8 cellular contexts compared by ENCODE assay signal in the genomic region with DNA sequence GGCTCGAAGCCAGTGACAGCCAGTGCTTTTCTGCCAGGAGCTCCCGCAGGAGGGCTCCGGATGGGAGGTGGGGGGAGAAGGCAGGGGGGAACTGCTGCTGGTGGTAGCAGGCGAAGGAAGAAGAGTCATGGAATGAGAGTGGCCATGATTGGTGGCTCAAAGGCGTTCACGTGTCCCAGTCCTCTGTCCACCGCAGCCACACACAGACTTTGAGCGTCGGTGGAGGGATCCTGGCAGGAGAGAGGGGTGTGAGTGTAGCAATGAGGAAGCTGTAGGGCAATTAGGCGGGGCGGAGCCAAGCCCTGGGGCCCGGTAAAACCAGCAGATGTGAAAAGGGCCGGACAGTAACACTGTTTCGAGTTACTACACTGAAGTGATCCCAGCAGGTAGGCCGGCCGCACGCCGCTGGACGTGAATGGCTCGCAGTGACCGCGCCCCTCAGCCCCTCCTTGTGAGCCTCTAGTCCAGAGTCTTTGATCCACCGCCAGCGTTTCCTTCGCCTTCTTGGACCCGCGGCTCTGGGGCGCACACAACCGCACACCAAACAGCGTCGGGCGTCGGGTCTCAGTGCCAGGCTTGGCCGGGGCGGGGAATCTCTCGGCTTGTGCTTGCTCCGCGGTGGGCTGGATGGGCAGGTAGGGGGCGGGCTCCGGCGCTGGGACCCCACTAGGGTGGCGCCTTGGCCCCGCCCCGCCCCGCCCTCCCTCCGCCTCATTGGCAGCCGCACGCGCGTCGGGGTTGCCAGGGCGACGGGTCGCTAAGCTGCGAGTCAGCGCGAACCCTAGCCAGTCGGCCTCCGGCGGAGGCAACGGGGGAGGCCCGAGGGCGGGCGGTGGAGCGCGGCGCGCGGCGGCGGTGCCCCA. TPM values are rescaled to one million over a fixed set of nuclear protein-coding genes. Genes with fewer than 3 reads are reported as not detected.
A peak's percentile ranks its signal among the peaks of the same experiment; 100 is the strongest.
DNase-seq lines count a peak whose midpoint lies in the region; ATAC-seq and TF ChIP-seq lines count a peak whose summit lies in the region.

A gene (plus strand): TSS at position 788 of the 863 bp plus-strand sequence. CDS start 250 bp downstream, outside the sequence.

- H3K4me3 ChIP-seq in OCI-LY7 (ENCODE audit: low read depth, low read length, poor library complexity, severe bottlenecking), result no peak within 1 kb of the TSS

- H3K27ac Mint-ChIP-seq in activated naive CD4-positive, alpha-beta T cell treated with anti-CD3 and anti-CD28 coated beads for 36 hours, result no peak within 1 kb of the TSS

- CTCF ChIA-PET in activated naive CD4-positive, alpha-beta T cell treated with anti-CD3 and anti-CD28 coated beads for 36 hours (lab: Charles Lee), result interaction anchor here (0.8 to 2.7 kb wide), 5 partner anchors 8 to 172 kb away, joined by 3 to 13 read pairs (median 3); no protein-coding TSS in a partner anchor
- CTCF ChIA-PET in OCI-LY7 (lab: Charles Lee; ENCODE audit: unreplicated experiment), result no interaction called here

- H3K27ac ChIP-seq in OCI-LY7 (ENCODE audit: low read depth, low read length, poor library complexity, severe bottlenecking), result no peak within 1 kb of the TSS

- H3K27me3 Mint-ChIP-seq in activated naive CD4-positive, alpha-beta T cell treated with anti-CD3 and anti-CD28 coated beads for 36 hours (ENCODE audit: low read depth), result peaks cover 44% of the 10 kb centered on the region

- no peaks in the 10 kb centered on the region for H3K36me3 Mint-ChIP-seq in activated naive CD4-positive, alpha-beta T cell treated with anti-CD3 and anti-CD28 coated beads for 36 hours (ENCODE audit: low read depth)

- POLR2A ChIA-PET in OCI-LY7 (lab: Charles Lee), result interaction anchor here (0.6 kb wide), 1 partner anchor 127 kb away, joined by 4 read pairs; no protein-coding TSS in a partner anchor

- peak; percentile 44 to 68 for DNase-seq in NCI-H524 (lab: John Stamatoyannopoulos, UW)
- DNase-seq in NCI-H524 treated with DMSO at 0.1 percent for 48 hours (lab: John Stamatoyannopoulos, UW), result no peak
- DNase-seq in NCI-H2196 (lab: John Stamatoyannopoulos, UW; ENCODE audit: unreplicated experiment), result peak; percentile 90
- DNase-seq in activated naive CD4-positive, alpha-beta T cell treated with anti-CD3 and anti-CD28 coated beads for 36 hours, result peak; percentile 59
- peak; percentile 20 for DNase-seq in iris pigment epithelial cell (ENCODE audit: low read depth)
- DNase-seq in stimulated activated CD4-positive, alpha-beta T cell treated with anti-CD3 and anti-CD28 coated beads, Interleukin-4, amount 100 ng/mL, for 1 hour, result peak; percentile 41
- no peak for DNase-seq in OCI-LY7 (ENCODE audit: low spot score)

- no peaks in the 10 kb centered on the region for H3K9me2 ChIP-seq in OCI-LY7 (ENCODE audit: insufficient read depth, low read length)

- no TSS peak for BruUV-seq in OCI-LY7 (replicated peaks; lab: Mats Ljungman, UMichigan)

- H3K9me3 ChIP-seq in OCI-LY7 (ENCODE audit: low read length), result no peaks in the 10 kb centered on the region

- peaks cover 7% of the 10 kb centered on the region for H3K4me1 Mint-ChIP-seq in activated naive CD4-positive, alpha-beta T cell treated with anti-CD3 and anti-CD28 coated beads for 36 hours (ENCODE audit: low read depth)

- H3K79me2 ChIP-seq in OCI-LY7 (ENCODE audit: insufficient read depth, low read depth, low read length), result no peaks in the 10 kb centered on the region

- no peak within 1 kb of the TSS for H3K4me2 ChIP-seq in OCI-LY7 (ENCODE audit: low read length)

- H3K4me1 ChIP-seq in OCI-LY7 (ENCODE audit: insufficient read depth, low read length, poor library complexity, severe bottlenecking), result no peaks in the 10 kb centered on the region

- H3K9me3 Mint-ChIP-seq in activated naive CD4-positive, alpha-beta T cell treated with anti-CD3 and anti-CD28 coated beads for 36 hours, result no peaks in the 10 kb centered on the region

- no peak within 1 kb of the TSS for H2AFZ ChIP-seq in OCI-LY7 (ENCODE audit: low read length)

- H3K36me3 ChIP-seq in OCI-LY7 (ENCODE audit: insufficient read depth, low read length), result no peaks in the 10 kb centered on the region

- H4K20me1 ChIP-seq in OCI-LY7 (ENCODE audit: insufficient read depth, low read length), result no peaks in the 10 kb centered on the region

- no peak for ATAC-seq in HG03565 (IDR thresholded peaks at IDR 0.05; ENCODE audit: unreplicated experiment)

- intact Hi-C loops in activated naive CD4-positive, alpha-beta T cell treated with anti-CD3 and anti-CD28 coated beads for 36 hours (cut with micrococcal nuclease), result loop anchor here (2.0 kb wide), 1 partner anchor 61 kb away; no protein-coding TSS in a partner anchor
- intact Hi-C loops in OCI-LY7 (cut with micrococcal nuclease; ENCODE audit: unreplicated experiment), result no loop called here

- peak within 1 kb of the TSS; percentile 19 for H3K4me3 Mint-ChIP-seq in activated naive CD4-positive, alpha-beta T cell treated with anti-CD3 and anti-CD28 coated beads for 36 hours

- TF ChIP-seq CTCF in OCI-LY7 (conservative IDR thresholded peaks at IDR 0.05; ENCODE audit: low read length), result no peak

RNA-seq across cellular contexts. Expression of the gene that starts here (rescaled TPM):
- not detected for total RNA-seq in activated naive CD4-positive, alpha-beta T cell treated with anti-CD3 and anti-CD28 coated beads for 36 hours
- total RNA-seq in OCI-LY7 (2014; rRNA removed; shearing (Covaris generic)), result not detected in 2 replicates
- not detected in 2 replicates for total RNA-seq in OCI-LY7 (2022)

Comparison
In these comparisons a context has a peak if more than half of its experiments do, and no peak if none do; other contexts are left out.
1. DNase-seq: peak in NCI-H524 (2 of 2), NCI-H2196 (single experiment), iris pigment epithelial cell (single experiment) and stimulated activated CD4-positive, alpha-beta T cell treated with anti-CD3 and anti-CD28 coated beads, Interleukin-4, amount 100 ng/mL, for 1 hour (single experiment); none in NCI-H524 treated with DMSO at 0.1 percent for 48 hours (single experiment) and OCI-LY7 (single experiment).
2. Peak in DNase-seq in activated naive CD4-positive, alpha-beta T cell treated with anti-CD3 and anti-CD28 coated beads for 36 hours; RNA of the gene not detected or under 1 TPM.